In genomic region chr10:68752711-68753110, GRCh38 we compare ENCODE assay signal across 23 cellular contexts.
"Had no signal": no experiment of that assay in that cellular context is flagged by ENCODE, and none has a peak within 500 bp of the region (broad histone marks: within the 10 kb centered on the region; RNA-seq: fewer than 3 reads in every experiment).

No MANE protein-coding gene starts in this region.

- H3K9me3 ChIP-seq: colonic mucosa, left ventricle myocardium inferior, pancreas, suprapubic skin, thyroid gland had no signal

- H3K4me3 ChIP-seq: colonic mucosa, hepatocyte, left ventricle myocardium inferior, lung, pancreas, suprapubic skin, thyroid gland had no signal

- DNase-seq: colonic mucosa; effector CD4-positive, alpha-beta T cell; endodermal cell; erythroblast; foreskin keratinocyte; kidney; left cardiac atrium; left ventricle myocardium inferior; mesendoderm; naive thymus-derived CD4-positive, alpha-beta T cell; nucleus accumbens; pancreas; right cardiac atrium; small intestine; stimulated activated CD4-positive, alpha-beta T cell treated with anti-CD3 and anti-CD28 coated beads, Interleukin-12 subunit alpha, Interleukin-12 subunit beta, amount 100 ng/mL, for 4 hours; stimulated activated naive CD8-positive, alpha-beta T cell treated with anti-CD3 and anti-CD28 coated beads, Interleukin-15, Interleukin-2, amounts not matched to agents 100 U/mL and 50 U/mL, for 24 hours; thyroid gland had no signal

- H3K4me1 ChIP-seq: colonic mucosa, foreskin keratinocyte, left ventricle myocardium inferior, pancreas, suprapubic skin, thyroid gland had no signal

- ATAC-seq: foreskin keratinocyte; left cardiac atrium; naive thymus-derived CD4-positive, alpha-beta T cell; pancreas; right cardiac atrium; stimulated activated naive CD8-positive, alpha-beta T cell treated with anti-CD3 and anti-CD28 coated beads, Interleukin-15, Interleukin-2, amounts not matched to agents 100 U/mL and 50 U/mL, for 24 hours had no signal

- H3K4me2 ChIP-seq: hepatocyte had no signal

- H3K27me3 ChIP-seq: colonic mucosa, foreskin keratinocyte, hepatocyte, pancreas, suprapubic skin, thyroid gland had no signal

- H3K27ac ChIP-seq: colonic mucosa, foreskin keratinocyte, hepatocyte, left ventricle myocardium inferior, pancreas, suprapubic skin, thyroid gland had no signal

- H3K4me1 Mint-ChIP-seq: endodermal cell; naive thymus-derived CD4-positive, alpha-beta T cell; neural crest cell had no signal

- H3K27me3 Mint-ChIP-seq: naive thymus-derived CD4-positive, alpha-beta T cell; progenitor cell of endocrine pancreas; type B pancreatic cell had no signal

- H3K27ac Mint-ChIP-seq: endodermal cell, type B pancreatic cell had no signal

- H3K9me3 Mint-ChIP-seq: endodermal cell; naive thymus-derived CD4-positive, alpha-beta T cell; neural crest cell; type B pancreatic cell had no signal

- H3K4me3 Mint-ChIP-seq: endodermal cell; naive thymus-derived CD4-positive, alpha-beta T cell; neural crest cell; type B pancreatic cell had no signal

- H2AFZ ChIP-seq: hepatocyte had no signal
